Comparison of ENCODE assay signal across 8 cellular contexts in genomic region chr2:72862239-72862988, GRCh38. TPM values are rescaled to one million over a fixed set of nuclear protein-coding genes. Genes with fewer than 3 reads are reported as not detected.
DNase-seq lines count a peak whose midpoint lies in the region; ATAC-seq and TF ChIP-seq lines count a peak whose summit lies in the region.

No MANE protein-coding gene starts in this region.

- H2AFZ ChIP-seq in OCI-LY3 (ENCODE audit: low read depth, low read length), result peak overlapping the region; percentile 86

- peak; percentile 93 for ATAC-seq in GM21528 (IDR thresholded peaks at IDR 0.05; ENCODE audit: low FRiP score, unreplicated experiment)
- ATAC-seq in esophagus mucosa, result peak; percentile 96

- DNase-seq in DMS153 (lab: John Stamatoyannopoulos, UW) (peak; percentile 83), activated T-cell treated with anti-CD3 and anti-CD28 coated beads for 4 hours (peak; percentile 83)
- DNase-seq in stimulated activated CD8-positive, alpha-beta memory T cell treated with anti-CD3 and anti-CD28 coated beads, Interleukin-7, amount 100 ng/mL, for 1 hour (ENCODE audit: low read depth in 2 of 2), result peak; percentile 67 to 75

- H3K27me3 ChIP-seq in HUES64 (ENCODE audit: insufficient read depth, low read length), result peaks cover 18% of the 10 kb centered on the region
- H3K27me3 ChIP-seq in OCI-LY3 (ENCODE audit: low read depth, low read length), result peaks cover 21% of the 10 kb centered on the region; the same call in 1 of the 2 replicates
- H3K27me3 ChIP-seq in muscle layer of duodenum (ENCODE audit: low read depth, low read length), result peaks cover 4% of the 10 kb centered on the region

- no peaks in the 10 kb centered on the region for H3K79me2 ChIP-seq in OCI-LY3 (ENCODE audit: low read length)

- WGBS in HUES64, result 8% methylated on average over 33 of the region's 33 CpGs

- H3K4me3 ChIP-seq in HUES64 (ENCODE audit: low read length) (peak overlapping the region; percentile 49), OCI-LY3 (ENCODE audit: low read length) (peak overlapping the region; percentile 72), muscle layer of duodenum (ENCODE audit: low read depth in 1 of 2, low read length in 2 of 2) (peak overlapping the region; percentile 22 to 27)

- H3K9ac ChIP-seq in HUES64 (ENCODE audit: low read depth, low read length), result peak overlapping the region; percentile 43
- H3K9ac ChIP-seq in OCI-LY3 (ENCODE audit: low read length), result peak overlapping the region; percentile 18; the same call in 1 of the 2 replicates

- peak; percentile 95 for TF ChIP-seq CTCF in OCI-LY3 (IDR thresholded peaks at IDR 0.05; ENCODE audit: low read depth, low read length)

- H3K27ac ChIP-seq in HUES64 (ENCODE audit: low read depth, low read length) (no peak overlapping the region), OCI-LY3 (ENCODE audit: low read length) (no peak overlapping the region), muscle layer of duodenum (ENCODE audit: low read length) (no peak overlapping the region)

- H4K20me1 ChIP-seq in OCI-LY3 (ENCODE audit: insufficient read depth, low read length), result no peaks in the 10 kb centered on the region

- peak overlapping the region; percentile 90 for H3K4me2 ChIP-seq in OCI-LY3 (ENCODE audit: low read length)

- no peaks in the 10 kb centered on the region for H3K36me3 ChIP-seq in HUES64 (ENCODE audit: insufficient read depth, low read length)
- no peaks in the 10 kb centered on the region for H3K36me3 ChIP-seq in OCI-LY3 (replicated peaks; ENCODE audit: low read depth, low read length)
- no peaks in the 10 kb centered on the region for H3K36me3 ChIP-seq in muscle layer of duodenum (ENCODE audit: control insufficient read depth in 1 of 2, insufficient read depth in 2 of 2, low read length in 2 of 2)

- peaks cover 10% of the 10 kb centered on the region for H3K4me1 ChIP-seq in HUES64 (ENCODE audit: insufficient read depth, low read length)
- peaks cover 49% of the 10 kb centered on the region for H3K4me1 ChIP-seq in OCI-LY3 (ENCODE audit: low read length)
- peaks cover 4 to 5% of the 10 kb centered on the region in 2 donors for H3K4me1 ChIP-seq in muscle layer of duodenum (ENCODE audit: control insufficient read depth in 1 of 2, insufficient read depth in 2 of 2, low read length in 2 of 2)

- H3K9me3 ChIP-seq in HUES64 (ENCODE audit: insufficient read depth, low read depth, low read length) (no peaks in the 10 kb centered on the region), OCI-LY3 (ENCODE audit: insufficient read depth, low read length) (no peaks in the 10 kb centered on the region), muscle layer of duodenum (ENCODE audit: control insufficient read depth in 1 of 2, low read length in 2 of 2) (no peaks in the 10 kb centered on the region)

RNA-seq across cellular contexts. Expression of gene SPR, which starts 24.8 kb away (rescaled TPM):
- polyA plus RNA-seq in HUES64 (2013, experiment 1 of 2), result 3.8 TPM
- polyA plus RNA-seq in HUES64 (2013, experiment 2 of 2), result 3.2 TPM
- total RNA-seq in esophagus mucosa, result 16.1 TPM

RNA-seq across cellular contexts. Expression of gene EXOC6B, which starts 36.6 kb away (rescaled TPM):
- polyA plus RNA-seq in HUES64 (2013, experiment 1 of 2), result 20.2 TPM
- 20.1 TPM for polyA plus RNA-seq in HUES64 (2013, experiment 2 of 2)
- 31.6 TPM for total RNA-seq in esophagus mucosa

RNA-seq across cellular contexts. Expression of gene EMX1, which starts 54.9 kb away (rescaled TPM):
- polyA plus RNA-seq in HUES64 (2013, experiment 1 of 2), result 1.7 TPM
- polyA plus RNA-seq in HUES64 (2013, experiment 2 of 2), result 1.9 TPM
- total RNA-seq in esophagus mucosa, result not detected
